Comparison of ENCODE assay signal across 33 cellular contexts in the genomic region with DNA sequence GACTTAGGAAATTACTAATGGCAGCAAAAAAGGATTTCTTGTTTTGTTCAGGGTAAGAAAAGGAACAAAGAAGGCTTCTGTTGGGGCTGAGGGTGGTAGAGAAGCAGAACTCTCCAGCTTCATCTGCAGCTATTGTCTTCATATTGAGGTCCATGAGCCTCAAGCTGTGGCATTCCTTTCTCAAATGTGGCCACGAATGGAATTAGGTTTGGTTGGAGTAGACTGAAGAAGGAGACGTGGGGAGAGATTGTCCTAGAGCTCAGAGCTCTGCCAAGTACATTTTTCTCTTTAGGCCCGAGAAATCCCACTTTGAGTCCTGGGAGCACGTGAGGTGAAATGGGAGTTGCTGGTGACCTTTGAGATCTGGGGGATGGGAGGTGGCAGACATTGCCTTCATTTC. TPM values are rescaled to one million over a fixed set of nuclear protein-coding genes. Genes with fewer than 3 reads are reported as not detected.
DNase-seq lines count a peak whose midpoint lies in the region; ATAC-seq, FAIRE-seq and TF ChIP-seq lines count a peak whose summit lies in the region.
"Had no signal": no experiment of that assay in that cellular context is flagged by ENCODE, and none has a peak within 500 bp of the region (broad histone marks: within the 10 kb centered on the region; RNA-seq: fewer than 3 reads in every experiment).

No MANE protein-coding gene starts in this region.

- TF ChIP-seq CTCF in bronchial epithelial cell (IDR thresholded peaks at IDR 0.05; ENCODE audit: insufficient read depth, low read length, severe bottlenecking) (no peak), gastrocnemius medialis (IDR thresholded peaks at IDR 0.05 in 4 of 5, conservative IDR thresholded peaks at IDR 0.05 in 1 of 5) (no peak)

- H3K4me3 ChIP-seq in SJCRH30, result no peak overlapping the region
- H3K4me3 ChIP-seq in bronchial epithelial cell (ENCODE audit: low read depth, low read length), result no peak overlapping the region
- H3K4me3 ChIP-seq in gastrocnemius medialis, result no peak overlapping the region
- H3K4me3 ChIP-seq: BLaER1, GM12878 had no signal

- H3K4me1 ChIP-seq in SJCRH30 (peaks cover 74% of the 10 kb centered on the region), gastrocnemius medialis (peaks cover 46 to 57% of the 10 kb centered on the region in 2 donors)
- H3K4me1 ChIP-seq: BE2C had no signal

- H3K9me3 ChIP-seq in SJCRH30 (replicated peaks), result no peaks in the 10 kb centered on the region
- H3K9me3 ChIP-seq in gastrocnemius medialis, result no peaks in the 10 kb centered on the region
- H3K9me3 ChIP-seq: BE2C, BLaER1 had no signal

- in situ Hi-C loops in gastrocnemius medialis (cut with MboI; ENCODE audit: low sequenced_read_pairs in 4 of 4), result loop anchor here in 1 of 4 donors (25.0 kb wide), 1 partner anchor 306 kb away; a partner anchor contains a TSS

- TF ChIP-seq POLR2A in gastrocnemius medialis (IDR thresholded peaks at IDR 0.05), result no peak

- FAIRE-seq in bronchial epithelial cell (lab: Jason Lieb, UNC), result peak; percentile 32
- FAIRE-seq: A204.1, GM12878, GM12892, GM18507 had no signal

- no peaks in the 10 kb centered on the region for H3K27me3 ChIP-seq in SJCRH30
- H3K27me3 ChIP-seq in bronchial epithelial cell (ENCODE audit: control insufficient read depth, insufficient read depth, low read length), result peaks cover 31% of the 10 kb centered on the region
- H3K27me3 ChIP-seq in gastrocnemius medialis, result no peaks in the 10 kb centered on the region
- H3K27me3 ChIP-seq: BLaER1 had no signal

- no peak for ATAC-seq in gastrocnemius medialis
- no peak for ATAC-seq in HG03095 (IDR thresholded peaks at IDR 0.05; ENCODE audit: unreplicated experiment)
- no peak for ATAC-seq in GM19455 (IDR thresholded peaks at IDR 0.05; ENCODE audit: unreplicated experiment)
- ATAC-seq: GM12878 had no signal

- intact Hi-C loops in gastrocnemius medialis (cut with DNase I; ENCODE audit: low total_unique reads), result no loop called here

- peaks cover 19% of the 10 kb centered on the region for H3K36me3 ChIP-seq in SJCRH30
- no peaks in the 10 kb centered on the region for H3K36me3 ChIP-seq in bronchial epithelial cell (ENCODE audit: control insufficient read depth, insufficient read depth, low read length)
- H3K36me3 ChIP-seq in gastrocnemius medialis, result no peaks in the 10 kb centered on the region
- H3K36me3 ChIP-seq: BE2C, BLaER1 had no signal

- DNase-seq in SJCRH30, result peak in 1 of 2 experiments; percentile 39
- DNase-seq in bronchial epithelial cell (ENCODE audit: low read depth), result no peak
- peak; percentile 72 for DNase-seq in myocyte (ENCODE audit: low read depth)
- no peak for DNase-seq in gastrocnemius medialis
- DNase-seq in NCI-H2081 treated with DMSO at 0.1 percent for 48 hours (lab: John Stamatoyannopoulos, UW), result no peak
- DNase-seq in NCI-H748 (lab: John Stamatoyannopoulos, UW; ENCODE audit: unreplicated experiment), result no peak
- DNase-seq: 8988T; ACHN; BE2C; C1 segment of cervical spinal cord; CD4-positive, alpha-beta memory T cell; CD4-positive, CD25-positive, alpha-beta regulatory T cell; CD8-positive, alpha-beta memory T cell; COR-L47; DMS 273 treated with DMSO at 0.1 percent for 48 hours; DMS153; DMS53; DMS79; DND-41; EL; GDM1 had no signal

- H3K27ac ChIP-seq in SJCRH30 (peak overlapping the region; percentile 93), gastrocnemius medialis (peak overlapping the region in 3 of 4 donors; percentile 42 to 62 (median 46))
- H3K27ac ChIP-seq: BLaER1 had no signal

RNA-seq across cellular contexts. Expression of a gene that starts 25.8 kb away (rescaled TPM):
- 675 and 679 TPM in 2 replicates for total RNA-seq in SJCRH30 (2014; rRNA removed; shearing (Covaris generic))
- total RNA-seq in bronchial epithelial cell (not detected in 2 replicates), myocyte (398 and 510 TPM in 2 replicates), gastrocnemius medialis (10 to 100 TPM in 2 of 4 donors, 1 to 10 TPM in 2; 3.5 to 20.6 (median 10.4) TPM)
- polyA plus RNA-seq in myocyte (2012), result 97.5 TPM
- total RNA-seq: A673; CD4-positive, alpha-beta memory T cell; CD4-positive, CD25-positive, alpha-beta regulatory T cell; CD8-positive, alpha-beta memory T cell; Daoy; G401; GM12878 had no signal
- polyA plus RNA-seq: AG04450; CD14-positive monocyte; CD4-positive, alpha-beta memory T cell; CD4-positive, CD25-positive, alpha-beta regulatory T cell; CD8-positive, alpha-beta memory T cell; GM12878 had no signal

RNA-seq across cellular contexts. Expression of a gene that starts 41.0 kb away (rescaled TPM):
- 5.2 and 6.7 TPM in 2 replicates for total RNA-seq in SJCRH30 (2014; rRNA removed; shearing (Covaris generic))
- not detected in 2 replicates for total RNA-seq in bronchial epithelial cell
- total RNA-seq in myocyte, result 0.27 and 0.57 TPM in 2 replicates
- 0.54 TPM for polyA plus RNA-seq in myocyte (2012)
- under 1 TPM; 0.03 to 0.53 (median 0.15) TPM for total RNA-seq in gastrocnemius medialis
- total RNA-seq: CD4-positive, alpha-beta memory T cell; CD4-positive, CD25-positive, alpha-beta regulatory T cell; CD8-positive, alpha-beta memory T cell; GM12878 had no signal
- polyA plus RNA-seq: AG04450; CD14-positive monocyte; CD8-positive, alpha-beta memory T cell had no signal

Comparison
In these comparisons a context has a peak if more than half of its experiments do, and no peak if none do; other contexts are left out.
1. RNA of a gene that starts 25.8 kb away (total RNA-seq): 675 to 679 TPM in SJCRH30 and 398 to 510 TPM in myocyte; 3.5 to 20.6 TPM in gastrocnemius medialis and not detected in bronchial epithelial cell; every median in the first group is over 10 times any median in the second.